Comparison of ENCODE assay signal across 20 cellular contexts in the genomic region with DNA sequence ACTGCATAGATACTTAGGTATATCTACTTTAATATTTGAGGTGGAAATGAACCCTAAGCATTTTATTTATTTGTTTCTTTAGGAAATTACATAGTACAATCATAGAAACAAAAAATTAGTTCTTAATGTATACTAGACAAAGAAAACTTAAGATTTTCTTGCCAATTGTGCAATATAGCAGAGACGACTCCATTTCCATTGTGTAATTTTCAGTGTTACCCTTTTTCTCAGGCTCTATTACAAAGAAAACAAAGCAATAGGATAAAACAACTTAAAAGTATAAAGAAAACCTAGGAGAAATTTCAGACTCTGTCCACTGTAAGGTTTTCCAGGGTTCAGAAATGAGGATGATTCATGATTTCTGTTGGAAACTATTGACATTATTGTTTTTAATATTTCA.
"Had no signal": no experiment of that assay in that cellular context is flagged by ENCODE, and none has a peak within 500 bp of the region (broad histone marks: within the 10 kb centered on the region; RNA-seq: fewer than 3 reads in every experiment).

No MANE protein-coding gene starts in this region.

- H3K9me3 ChIP-seq: heart left ventricle, prostate gland, thyroid gland, upper lobe of right lung had no signal

- H3K27ac ChIP-seq: heart left ventricle, neural progenitor cell, prostate gland, thyroid gland, upper lobe of right lung, VCaP had no signal

- H3K4me2 ChIP-seq: neural progenitor cell had no signal

- H3K36me3 ChIP-seq: heart left ventricle, neural progenitor cell, prostate gland, thyroid gland, upper lobe of right lung had no signal

- ATAC-seq: activated CD4-positive, CD25-positive, alpha-beta regulatory T cell treated with anti-CD3 and anti-CD28 coated beads, Interleukin-2, amount 50 U/mL, for 24 hours; activated CD8-positive, alpha-beta memory T cell treated with anti-CD3 and anti-CD28 coated beads, Interleukin-2, amount 10 ng/mL, durations not matched to agents 7 days and 5 days; activated CD8-positive, alpha-beta T cell treated with anti-CD3 and anti-CD28 coated beads for 36 hours; heart left ventricle; left ventricle myocardium superior; naive thymus-derived CD8-positive, alpha-beta T cell; upper lobe of right lung had no signal

- H2AFZ ChIP-seq: neural progenitor cell had no signal

- H3K4me1 ChIP-seq: neural progenitor cell, prostate gland, thyroid gland, upper lobe of right lung had no signal

- H3K4me3 ChIP-seq: heart left ventricle, neural progenitor cell, prostate gland, thyroid gland, upper lobe of right lung had no signal

- DNase-seq: activated CD4-positive, alpha-beta T cell treated with anti-CD3 and anti-CD28 coated beads, Interleukin-2, amount 10 ng/mL, durations not matched to agents 24 days and 14 days; activated CD8-positive, alpha-beta memory T cell treated with anti-CD3 and anti-CD28 coated beads, Interleukin-2, amount 10 ng/mL, durations not matched to agents 7 days and 5 days; activated CD8-positive, alpha-beta T cell treated with anti-CD3 and anti-CD28 coated beads for 36 hours; activated effector memory CD4-positive, alpha-beta T cell treated with anti-CD3 and anti-CD28 coated beads, Interleukin-2, amount 50 U/mL, for 16 hours; activated T-cell treated with anti-CD3 and anti-CD28 coated beads for 4 hours; aorta; caudate nucleus; effector CD4-positive, alpha-beta T cell; heart left ventricle; left ventricle myocardium superior; mammary epithelial cell; naive thymus-derived CD8-positive, alpha-beta T cell; stimulated activated CD4-positive, alpha-beta T cell treated with anti-CD3 and anti-CD28 coated beads, Interleukin-4, amount 100 ng/mL, for 24 hours; stimulated activated naive CD4-positive, alpha-beta T cell treated with Interleukin-2 at 50 U/mL for 16 hours; thyroid gland; upper lobe of right lung had no signal

- H3K27me3 ChIP-seq: heart left ventricle, neural progenitor cell, thyroid gland, upper lobe of right lung had no signal
